In the genomic region with DNA sequence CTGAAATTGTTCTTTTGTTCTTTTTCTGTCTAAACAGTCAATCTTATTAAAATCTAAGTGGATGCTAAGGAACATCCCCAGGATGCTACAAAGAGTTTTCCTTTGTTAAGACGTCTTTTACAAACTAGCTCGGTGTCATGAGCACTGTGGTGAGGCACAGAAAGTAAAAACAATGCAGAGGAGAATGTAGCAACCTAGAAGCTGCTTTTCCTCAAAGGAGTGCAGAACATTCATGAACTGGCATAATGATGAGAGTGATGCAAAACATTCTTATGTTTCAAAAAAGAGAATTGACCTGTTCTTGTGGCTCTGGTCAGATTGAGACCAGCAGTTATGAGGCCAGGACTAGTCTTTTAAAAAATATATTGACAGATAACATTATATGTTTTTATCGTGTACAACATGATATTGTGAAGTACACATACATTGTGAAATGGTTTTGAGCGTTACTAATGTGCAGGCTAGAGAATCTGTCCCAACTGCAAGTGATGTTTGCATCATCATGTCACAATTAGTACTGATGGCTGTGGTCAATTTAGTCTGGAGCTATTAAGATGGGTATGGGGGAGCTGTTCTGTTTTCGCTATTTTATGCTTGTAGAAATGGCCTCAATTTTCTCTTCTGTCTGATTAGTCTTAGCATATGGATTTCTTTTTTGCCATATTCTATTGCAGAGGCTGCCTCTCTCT, we compare ENCODE assay signal across 24 cellular contexts. TPM values are rescaled to one million over a fixed set of nuclear protein-coding genes. Genes with fewer than 3 reads are reported as not detected.
DNase-seq lines count a peak whose midpoint lies in the region; ATAC-seq, FAIRE-seq and TF ChIP-seq lines count a peak whose summit lies in the region.
"Had no signal": no experiment of that assay in that cellular context is flagged by ENCODE, and none has a peak within 500 bp of the region (broad histone marks: within the 10 kb centered on the region; RNA-seq: fewer than 3 reads in every experiment).

No MANE protein-coding gene starts in this region.

- DNase-seq in IMR-90, result no peak
- no peak for DNase-seq in H1 (ENCODE audit: low read depth in 1 of 2, low spot score in 2 of 2)
- no peak for DNase-seq in inferior parietal cortex (ENCODE audit: extremely low spot score)
- DNase-seq in right lobe of liver, result no peak
- DNase-seq: activated CD4-positive, alpha-beta T cell treated with anti-CD3 and anti-CD28 coated beads, Interleukin-2, amount 10 ng/mL, durations not matched to agents 24 days and 14 days; activated CD8-positive, alpha-beta memory T cell treated with anti-CD3 and anti-CD28 coated beads, Interleukin-2, amount 50 U/mL, for 4 hours; activated effector memory CD4-positive, alpha-beta T cell treated with anti-CD3 and anti-CD28 coated beads, Interleukin-2, amount 50 U/mL, for 16 hours; amniotic stem cell; effector memory CD8-positive, alpha-beta T cell; GDM1; heart right ventricle; mammary epithelial cell; NCI-H510A; psoas muscle; spleen; T1000 had no signal

- TF ChIP-seq CTCF in IMR-90 (conservative IDR thresholded peaks at IDR 0.05; ENCODE audit: low read depth, low read length), result no peak
- no peak for TF ChIP-seq CTCF in OCI-LY3 (IDR thresholded peaks at IDR 0.05; ENCODE audit: low read depth, low read length)
- TF ChIP-seq CTCF in H1 (IDR thresholded peaks at IDR 0.05; ENCODE audit: control extremely low read depth in 1 of 3, insufficient read depth in 1 of 3, low read depth in 1 of 3, low read length in 3 of 3), result no peak
- TF ChIP-seq CTCF in right lobe of liver (IDR thresholded peaks at IDR 0.05), result no peak

- no peak for ATAC-seq in IMR-90 (ENCODE audit: low read depth)
- ATAC-seq in stimulated activated memory B cell treated with anti-CD40 and anti-IgM and Interleukin-4, amounts not matched to agents 10 μg/mL and 1 μg/mL and 100 μg/mL, for 72 hours, result no peak
- ATAC-seq in activated CD4-positive, CD25-positive, alpha-beta regulatory T cell treated with anti-CD3 and anti-CD28 coated beads, Interleukin-2, amount 50 U/mL, for 24 hours, result no peak
- no peak for ATAC-seq in right lobe of liver
- ATAC-seq: effector memory CD8-positive, alpha-beta T cell; heart right ventricle; psoas muscle had no signal

- no peaks in the 10 kb centered on the region for H3K9me3 ChIP-seq in IMR-90 (ENCODE audit: control insufficient read depth, insufficient read depth, low read length)
- H3K9me3 ChIP-seq in OCI-LY3 (ENCODE audit: insufficient read depth, low read length), result no peaks in the 10 kb centered on the region
- H3K9me3 ChIP-seq in H1 (ENCODE audit: insufficient read depth in 2 of 2, low read depth in 1 of 2, low read length in 1 of 2), result no peaks in the 10 kb centered on the region
- no peaks in the 10 kb centered on the region for H3K9me3 ChIP-seq in right lobe of liver
- H3K9me3 ChIP-seq: heart right ventricle, psoas muscle, SJCRH30 had no signal

- H3K23ac ChIP-seq in IMR-90 (ENCODE audit: low read depth, low read length) (peak overlapping the region; percentile 27; the same call in 1 of the 2 replicates), H1 (ENCODE audit: insufficient read length) (no peak overlapping the region)

- no peaks in the 10 kb centered on the region; the same call in 1 of the 2 replicates for H3K27me3 ChIP-seq in IMR-90 (ENCODE audit: control insufficient read depth, insufficient read depth, low read length)
- no peaks in the 10 kb centered on the region for H3K27me3 ChIP-seq in OCI-LY3 (ENCODE audit: low read depth, low read length)
- no peaks in the 10 kb centered on the region for H3K27me3 ChIP-seq in H1 (replicated peaks in 1 of 4; ENCODE audit: control insufficient read depth in 3 of 4, extremely low read depth in 1 of 4, insufficient read depth in 3 of 4, low read length in 3 of 4)
- no peaks in the 10 kb centered on the region for H3K27me3 ChIP-seq in right lobe of liver
- H3K27me3 ChIP-seq: heart right ventricle, SJCRH30, spleen had no signal

- in situ Hi-C loops in IMR-90 (cut with MboI; ENCODE audit: low sequenced_read_pairs), result no loop called here

- H4K5ac ChIP-seq in IMR-90 (ENCODE audit: low read depth, low read length) (no peak overlapping the region), H1 (ENCODE audit: insufficient read length, low read depth, low read length) (no peak overlapping the region)

- H3K4ac ChIP-seq in IMR-90 (ENCODE audit: low read depth, low read length) (no peak overlapping the region), H1 (replicated peaks; ENCODE audit: insufficient read length, low read depth, low read length) (no peak overlapping the region)

- H3K4me3 ChIP-seq in IMR-90 (ENCODE audit: insufficient read depth, low read depth, low read length) (no peak overlapping the region), OCI-LY3 (ENCODE audit: low read length) (no peak overlapping the region; the same call in 1 of the 2 replicates), H1 (ENCODE audit: extremely low read depth in 1 of 4, insufficient read depth in 2 of 4, low read depth in 3 of 4, low read length in 4 of 4) (no peak overlapping the region), right lobe of liver (no peak overlapping the region)
- H3K4me3 ChIP-seq: heart right ventricle, psoas muscle, SJCRH30, spleen had no signal

- no peak for TF ChIP-seq POLR2A in IMR-90 (IDR thresholded peaks at IDR 0.05; ENCODE audit: low read depth, low read length)
- no peak for TF ChIP-seq POLR2A in H1 (IDR thresholded peaks at IDR 0.05; ENCODE audit: control extremely low read depth in 1 of 2, low read depth in 2 of 2, low read length in 2 of 2)
- TF ChIP-seq POLR2A in right lobe of liver (IDR thresholded peaks at IDR 0.05), result no peak

- H3K27ac ChIP-seq in IMR-90 (ENCODE audit: insufficient read depth, low read length) (no peak overlapping the region), OCI-LY3 (ENCODE audit: low read length) (no peak overlapping the region), H1 (ENCODE audit: low read depth, low read length) (no peak overlapping the region), right lobe of liver (no peak overlapping the region)
- H3K27ac ChIP-seq: heart right ventricle, psoas muscle, SJCRH30 had no signal

- H3K9ac ChIP-seq in IMR-90 (ENCODE audit: low read depth, low read length) (no peak overlapping the region), OCI-LY3 (ENCODE audit: low read length) (no peak overlapping the region), H1 (replicated peaks in 1 of 4; ENCODE audit: extremely low read depth in 1 of 4, low read depth in 3 of 4, low read length in 3 of 4) (no peak overlapping the region)

- intact Hi-C loops in IMR-90 (cut with micrococcal nuclease), result no loop called here
- intact Hi-C loops in right lobe of liver (cut with DNase I), result no loop called here

- POLR2A ChIA-PET in IMR-90 (lab: Charles Lee; ENCODE audit: unreplicated experiment) (no interaction called here), H1 (lab: Charles Lee; ENCODE audit: partially characterized antibody) (interaction anchor here (1.2 kb wide), 1 partner anchor 15 kb away, joined by 3 read pairs; no protein-coding TSS in a partner anchor)

- H3K36me3 Mint-ChIP-seq in stimulated activated memory B cell treated with anti-CD40 and anti-IgM and Interleukin-4, amounts not matched to agents 10 μg/mL and 1 μg/mL and 100 μg/mL, for 72 hours, result no peaks in the 10 kb centered on the region

- no peaks in the 10 kb centered on the region for H3K79me1 ChIP-seq in IMR-90 (ENCODE audit: low read depth in 1 of 2, low read length in 2 of 2)
- H3K79me1 ChIP-seq in H1 (ENCODE audit: low read depth, low read length), result no peaks in the 10 kb centered on the region

- H4K20me1 ChIP-seq in IMR-90 (ENCODE audit: insufficient read depth, low read length) (no peaks in the 10 kb centered on the region), OCI-LY3 (ENCODE audit: insufficient read depth, low read length) (no peaks in the 10 kb centered on the region), H1 (replicated peaks in 1 of 2; ENCODE audit: control insufficient read depth in 1 of 2, insufficient read depth in 2 of 2, low read length in 2 of 2) (no peaks in the 10 kb centered on the region)

- H3K4me1 ChIP-seq in IMR-90 (ENCODE audit: control insufficient read depth, insufficient read depth, low read length) (no peaks in the 10 kb centered on the region), OCI-LY3 (ENCODE audit: low read length) (peaks cover 32% of the 10 kb centered on the region), H1 (replicated peaks in 1 of 4; ENCODE audit: control insufficient read depth in 3 of 4, insufficient read depth in 4 of 4, low read length in 3 of 4) (no peaks in the 10 kb centered on the region), right lobe of liver (peaks cover 0 to under 1% (median 0%) of the 10 kb centered on the region in 4 donors)
- H3K4me1 ChIP-seq: psoas muscle had no signal

- H2BK120ac ChIP-seq in IMR-90 (ENCODE audit: low read depth, low read length) (no peak overlapping the region), H1 (replicated peaks; ENCODE audit: low read depth, low read length) (no peak overlapping the region)

- H3K36me3 ChIP-seq in IMR-90 (ENCODE audit: control insufficient read depth, insufficient read depth, low read length) (no peaks in the 10 kb centered on the region), OCI-LY3 (replicated peaks; ENCODE audit: low read depth, low read length) (no peaks in the 10 kb centered on the region), H1 (ENCODE audit: control insufficient read depth in 2 of 4, insufficient read depth in 4 of 4, low read length in 3 of 4) (no peaks in the 10 kb centered on the region), right lobe of liver (no peaks in the 10 kb centered on the region)
- H3K36me3 ChIP-seq: heart right ventricle, SJCRH30, spleen had no signal

- no peak overlapping the region for H3K18ac ChIP-seq in IMR-90 (ENCODE audit: low read depth, low read length)
- no peak overlapping the region for H3K18ac ChIP-seq in H1 (ENCODE audit: extremely low read depth, low read length)

- no peak overlapping the region for H3K56ac ChIP-seq in IMR-90 (ENCODE audit: extremely low read depth, insufficient read depth, low read length)
- H3K56ac ChIP-seq in H1 (replicated peaks; ENCODE audit: insufficient read length, low read depth, low read length), result no peak overlapping the region

- H3K27me3 Mint-ChIP-seq in stimulated activated memory B cell treated with anti-CD40 and anti-IgM and Interleukin-4, amounts not matched to agents 10 μg/mL and 1 μg/mL and 100 μg/mL, for 72 hours, result no peaks in the 10 kb centered on the region

- dilution Hi-C loops in IMR-90 (cut with HindIII; ENCODE audit: low sequenced_read_pairs, unreplicated experiment), result no loop called here

- H2AFZ ChIP-seq in IMR-90 (replicated peaks; ENCODE audit: low read length, poor library complexity), result no peak overlapping the region
- no peak overlapping the region for H2AFZ ChIP-seq in OCI-LY3 (ENCODE audit: low read depth, low read length)
- H2AFZ ChIP-seq in H1 (ENCODE audit: low read length), result no peak overlapping the region

- no peaks in the 10 kb centered on the region; the same call in 1 of the 2 replicates for H3K23me2 ChIP-seq in H1 (ENCODE audit: low read depth, low read length)

- TF ChIP-seq RAD21 in IMR-90 (IDR thresholded peaks at IDR 0.05; ENCODE audit: low read length) (no peak), H1 (IDR thresholded peaks at IDR 0.05 in 1 of 2, conservative IDR thresholded peaks at IDR 0.05 in 1 of 2; ENCODE audit: low read depth in 2 of 2, low read length in 2 of 2) (no peak)

- no peak overlapping the region for H2BK12ac ChIP-seq in H1 (ENCODE audit: low read depth, low read length)

- no peak overlapping the region for H2AK9ac ChIP-seq in IMR-90 (replicated peaks; ENCODE audit: low read depth, low read length, poor library complexity)

- no peak overlapping the region for H4K8ac ChIP-seq in IMR-90 (ENCODE audit: low read depth in 2 of 2, low read length in 2 of 2)
- H4K8ac ChIP-seq in H1 (ENCODE audit: extremely low read depth, insufficient read depth, low read length), result no peak overlapping the region

- BruUV-seq in IMR-90 (replicated peaks; lab: Mats Ljungman, UMichigan), result no TSS peak

- H3K14ac ChIP-seq in IMR-90 (replicated peaks; ENCODE audit: low read depth, low read length) (no peak overlapping the region), H1 (ENCODE audit: insufficient read length) (no peak overlapping the region)

- peaks cover 4% of the 10 kb centered on the region for H3K9me3 Mint-ChIP-seq in stimulated activated memory B cell treated with anti-CD40 and anti-IgM and Interleukin-4, amounts not matched to agents 10 μg/mL and 1 μg/mL and 100 μg/mL, for 72 hours

- no peak for TF ChIP-seq EP300 in H1 (IDR thresholded peaks at IDR 0.05; ENCODE audit: borderline replicate concordance in 1 of 2, low read depth in 2 of 2, low read length in 2 of 2)

- FAIRE-seq in H1 (lab: Jason Lieb, UNC), result no peak
- FAIRE-seq: D721Med had no signal

- H2BK20ac ChIP-seq in IMR-90 (ENCODE audit: low read depth, low read length) (no peak overlapping the region), H1 (ENCODE audit: low read length) (no peak overlapping the region)

- H3K27ac Mint-ChIP-seq in stimulated activated memory B cell treated with anti-CD40 and anti-IgM and Interleukin-4, amounts not matched to agents 10 μg/mL and 1 μg/mL and 100 μg/mL, for 72 hours, result peak overlapping the region; percentile 4
- H3K27ac Mint-ChIP-seq: activated CD4-positive, alpha-beta T cell treated with anti-CD3 and anti-CD28 coated beads, Interleukin-2, amount 10 ng/mL, durations not matched to agents 24 days and 14 days; effector memory CD8-positive, alpha-beta T cell had no signal

- no peak overlapping the region for H4K91ac ChIP-seq in IMR-90 (ENCODE audit: insufficient read depth, low read depth, low read length)
- no peak overlapping the region for H4K91ac ChIP-seq in H1 (replicated peaks; ENCODE audit: insufficient read length, low read length)

- no peaks in the 10 kb centered on the region for H3K9me1 ChIP-seq in IMR-90 (ENCODE audit: insufficient read depth, low read length)

- H2AK5ac ChIP-seq in IMR-90 (ENCODE audit: low read depth, low read length) (no peak overlapping the region), H1 (ENCODE audit: low read depth, low read length) (no peak overlapping the region)

- H2BK15ac ChIP-seq in IMR-90 (ENCODE audit: low read depth, low read length) (no peak overlapping the region), H1 (ENCODE audit: low read length) (no peak overlapping the region)

- no peak overlapping the region for H3K4me3 Mint-ChIP-seq in stimulated activated memory B cell treated with anti-CD40 and anti-IgM and Interleukin-4, amounts not matched to agents 10 μg/mL and 1 μg/mL and 100 μg/mL, for 72 hours
- H3K4me3 Mint-ChIP-seq: activated CD4-positive, alpha-beta T cell treated with anti-CD3 and anti-CD28 coated beads, Interleukin-2, amount 10 ng/mL, durations not matched to agents 24 days and 14 days; effector memory CD8-positive, alpha-beta T cell had no signal

- no CpG with 5 or more reads among the region's 5 CpGs for WGBS in IMR-90 (ENCODE audit: extremely low coverage in 2 of 2, insufficient read length in 1 of 2), 2 experiments
- WGBS in H1 (ENCODE audit: extremely low coverage in 1 of 2, insufficient coverage in 1 of 2, insufficient read length in 1 of 2, insufficient replicate concordance in 2 of 2, low coverage in 1 of 2, low lambda C conversion rate in 2 of 2, missing lambda C conversion rate in 1 of 2), 2 experiments, result 93% methylated on average over 5 of the region's 5 CpGs; no CpG with 5 or more reads in 1 of the 2 experiments
- WGBS in right lobe of liver (ENCODE audit: insufficient coverage, low coverage, low lambda C conversion rate, missing lambda C conversion rate), result 55% methylated on average over 5 of the region's 5 CpGs

- H3K79me2 ChIP-seq in OCI-LY3 (ENCODE audit: low read length), result no peaks in the 10 kb centered on the region
- no peaks in the 10 kb centered on the region for H3K79me2 ChIP-seq in H1 (ENCODE audit: control insufficient read depth in 1 of 2, insufficient read depth in 2 of 2, low read length in 2 of 2)

- H3K4me1 Mint-ChIP-seq in stimulated activated memory B cell treated with anti-CD40 and anti-IgM and Interleukin-4, amounts not matched to agents 10 μg/mL and 1 μg/mL and 100 μg/mL, for 72 hours, result peaks cover 23% of the 10 kb centered on the region

- CTCF ChIA-PET in IMR-90 (lab: Yijun Ruan, JAX) (interaction anchor here (2.4 kb wide), 1 partner anchor 31 kb away, joined by 5 read pairs; no protein-coding TSS in a partner anchor), H1 (lab: Charles Lee; ENCODE audit: partially characterized antibody) (interaction anchor here (1.2 to 1.9 kb wide), 3 partner anchors 24 to 131 kb away, joined by 3 to 4 read pairs (median 3); no protein-coding TSS in a partner anchor)

- H2BK5ac ChIP-seq in IMR-90 (ENCODE audit: low read depth, low read length, poor library complexity, severe bottlenecking) (no peak overlapping the region), H1 (ENCODE audit: low read depth, low read length) (no peak overlapping the region)

- no peak overlapping the region for H3K4me2 ChIP-seq in IMR-90 (ENCODE audit: low read depth, low read length)
- peak overlapping the region; percentile 42 for H3K4me2 ChIP-seq in OCI-LY3 (ENCODE audit: low read length)
- H3K4me2 ChIP-seq in H1 (ENCODE audit: insufficient read depth in 1 of 2, low read depth in 2 of 2, low read length in 2 of 2), result no peak overlapping the region

RNA-seq across cellular contexts. Expression of gene HHLA2, which starts 50.1 kb away (rescaled TPM):
- not detected in 2 replicates for total RNA-seq in IMR-90 (2012; rRNA removed)
- polyA plus RNA-seq in IMR-90 (2012; rRNA removed), result not detected in 2 replicates
- not detected in 2 replicates for polyA plus RNA-seq in IMR-90 (2012; cell fraction: cytosol; rRNA removed)
- not detected in 2 replicates for polyA plus RNA-seq in IMR-90 (2012; cell fraction: nucleus; rRNA removed; ENCODE audit: low replicate concordance)
- total RNA-seq in H1 (2021; fragmentation: NEBNext Ultra II Directional; extraction: Animal tissue kit (Norgen Biotek cat#: 25700)), result not detected in 2 replicates
- not detected in 2 replicates for polyA plus RNA-seq in H1 (2011; rRNA removed)
- polyA plus RNA-seq in H1 (2011; cell fraction: cytosol; rRNA removed), result not detected
- polyA plus RNA-seq in H1 (2011; cell fraction: nucleus; rRNA removed), result not detected
- polyA plus RNA-seq in H1 (2012, experiment 1 of 2), result not detected in 4 replicates
- not detected for polyA plus RNA-seq in H1 (2012, experiment 2 of 2)
- not detected for polyA plus RNA-seq in H1 (2013, experiment 1 of 2)
- polyA plus RNA-seq in H1 (2013, experiment 2 of 2), result not detected
- polyA minus RNA-seq in H1 (2011; rRNA and poly(A)+ RNA removed), result not detected in 2 replicates
- not detected for polyA minus RNA-seq in H1 (2011; cell fraction: cytosol; rRNA and poly(A)+ RNA removed)
- not detected for polyA minus RNA-seq in H1 (2011; cell fraction: nucleus; rRNA and poly(A)+ RNA removed)
- total RNA-seq in right lobe of liver, result not detected
- total RNA-seq: fibroblast of lung, heart right ventricle, mammary epithelial cell, PC-3, psoas muscle, SJCRH30, temporal lobe had no signal
- polyA plus RNA-seq: fibroblast of lung, heart right ventricle, mammary epithelial cell had no signal
